Comparison of ENCODE assay signal across 9 cellular contexts in genomic region chr2:239318790-239319189, GRCh38.
A peak's percentile ranks its signal among the peaks of the same experiment; 100 is the strongest.
DNase-seq lines count a peak whose midpoint lies in the region; TF ChIP-seq lines count a peak whose summit lies in the region.
"Had no signal": no experiment of that assay in that cellular context is flagged by ENCODE, and none has a peak within 500 bp of the region (broad histone marks: within the 10 kb centered on the region; RNA-seq: fewer than 3 reads in every experiment).

No MANE protein-coding gene starts in this region.

- peaks cover 63 to 74% (median 68%) of the 10 kb centered on the region in 3 donors for H3K4me1 Mint-ChIP-seq in CD8-positive, alpha-beta memory T cell

- H3K4me3 ChIP-seq in CD8-positive, alpha-beta memory T cell (ENCODE audit: low read length) = no peak overlapping the region
- peak overlapping the region; percentile 48 for H3K4me3 ChIP-seq in fibroblast of villous mesenchyme (ENCODE audit: low read depth, low read length)
- H3K4me3 ChIP-seq in sigmoid colon = peak overlapping the region; percentile 0 to 40 (median 14)

- peaks cover 36% of the 10 kb centered on the region for H3K4me1 ChIP-seq in CD8-positive, alpha-beta memory T cell (ENCODE audit: insufficient read depth, low read length)
- peaks cover 0 to 84% (median 67%) of the 10 kb centered on the region in 4 donors for H3K4me1 ChIP-seq in sigmoid colon

- TF ChIP-seq EP300 in sigmoid colon (IDR thresholded peaks at IDR 0.05) = no peak

- CTCF ChIA-PET in CD8-positive, alpha-beta memory T cell (lab: Charles Lee) = no interaction called here

- intact Hi-C loops in sigmoid colon (cut with DNase I) = no loop called here

- peak in 1 of 5 donors; percentile 5 for DNase-seq in CD8-positive, alpha-beta memory T cell
- DNase-seq in fibroblast of villous mesenchyme (ENCODE audit: low read depth) = peak; percentile 50
- DNase-seq in sigmoid colon = peak; percentile 81
- DNase-seq in RKO (ENCODE audit: low spot score) = no peak
- no peak for DNase-seq in KBM-7
- DNase-seq in stimulated activated CD8-positive, alpha-beta memory T cell treated with anti-CD3 and anti-CD28 coated beads, Interleukin-4, amount 100 ng/mL, for 48 hours = no peak
- DNase-seq in dedifferentiated amniotic fluid mesenchymal stem cell (ENCODE audit: extremely low spot score) = no peak
- DNase-seq: NCI-H187 treated with DMSO at 0.1 percent for 48 hours had no signal

- no peak overlapping the region for H3K27ac ChIP-seq in CD8-positive, alpha-beta memory T cell (ENCODE audit: low read depth, low read length)
- H3K27ac ChIP-seq in VCaP (peak overlapping the region; percentile 83), sigmoid colon (peak overlapping the region; percentile 77 to 97 (median 96))

- H3K27me3 Mint-ChIP-seq in CD8-positive, alpha-beta memory T cell = peaks cover 0 to 3% of the 10 kb centered on the region in 2 donors

- no peak for TF ChIP-seq CTCF in VCaP (conservative IDR thresholded peaks at IDR 0.05)
- TF ChIP-seq CTCF in fibroblast of villous mesenchyme (IDR thresholded peaks at IDR 0.05; ENCODE audit: insufficient read depth, low read depth, low read length) = no peak
- TF ChIP-seq CTCF in sigmoid colon (IDR thresholded peaks at IDR 0.05) = no peak

- in situ Hi-C loops in KBM-7 (cut with MboI; ENCODE audit: low pct_unique_long_range_greater_than_20kb, low sequenced_read_pairs) = no loop called here

- no peaks in the 10 kb centered on the region for H3K36me3 ChIP-seq in CD8-positive, alpha-beta memory T cell (ENCODE audit: insufficient read depth, low read length)
- H3K36me3 ChIP-seq in sigmoid colon = no peaks in the 10 kb centered on the region

- TF ChIP-seq POLR2A in sigmoid colon (IDR thresholded peaks at IDR 0.05) = no peak

- H3K27ac Mint-ChIP-seq in CD8-positive, alpha-beta memory T cell = peak overlapping the region; percentile 20 to 90 (median 84)

- whole genome bisulfite sequencing in sigmoid colon, 2 donors = 69 to 74% methylated on average over 5 of the region's 5 CpGs

- peak overlapping the region; percentile 43 to 84 (median 72) for H3K4me3 Mint-ChIP-seq in CD8-positive, alpha-beta memory T cell

- peaks cover 0 to 9% (median 4%) of the 10 kb centered on the region in 3 donors for H3K36me3 Mint-ChIP-seq in CD8-positive, alpha-beta memory T cell

- H3K27me3 ChIP-seq in CD8-positive, alpha-beta memory T cell (ENCODE audit: insufficient read depth, low read length, poor library complexity, severe bottlenecking) = no peaks in the 10 kb centered on the region
- H3K27me3 ChIP-seq in sigmoid colon = no peaks in the 10 kb centered on the region

- POLR2A ChIA-PET in CD8-positive, alpha-beta memory T cell (lab: Charles Lee) = no interaction called here

- H3K9me3 Mint-ChIP-seq in CD8-positive, alpha-beta memory T cell = no peaks in the 10 kb centered on the region

- H3K9me3 ChIP-seq in CD8-positive, alpha-beta memory T cell (ENCODE audit: low read length) = no peaks in the 10 kb centered on the region
- no peaks in the 10 kb centered on the region for H3K9me3 ChIP-seq in sigmoid colon

Comparison
In these comparisons a context has a peak if more than half of its experiments do, and no peak if none do; other contexts are left out.
1. DNase-seq: peak in fibroblast of villous mesenchyme (single experiment) and sigmoid colon (single experiment); none in RKO (single experiment), KBM-7 (single experiment), stimulated activated CD8-positive, alpha-beta memory T cell treated with anti-CD3 and anti-CD28 coated beads, Interleukin-4, amount 100 ng/mL, for 48 hours (single experiment) and dedifferentiated amniotic fluid mesenchymal stem cell (single experiment).